Comparison of ENCODE assay signal across 18 cellular contexts in the genomic region with DNA sequence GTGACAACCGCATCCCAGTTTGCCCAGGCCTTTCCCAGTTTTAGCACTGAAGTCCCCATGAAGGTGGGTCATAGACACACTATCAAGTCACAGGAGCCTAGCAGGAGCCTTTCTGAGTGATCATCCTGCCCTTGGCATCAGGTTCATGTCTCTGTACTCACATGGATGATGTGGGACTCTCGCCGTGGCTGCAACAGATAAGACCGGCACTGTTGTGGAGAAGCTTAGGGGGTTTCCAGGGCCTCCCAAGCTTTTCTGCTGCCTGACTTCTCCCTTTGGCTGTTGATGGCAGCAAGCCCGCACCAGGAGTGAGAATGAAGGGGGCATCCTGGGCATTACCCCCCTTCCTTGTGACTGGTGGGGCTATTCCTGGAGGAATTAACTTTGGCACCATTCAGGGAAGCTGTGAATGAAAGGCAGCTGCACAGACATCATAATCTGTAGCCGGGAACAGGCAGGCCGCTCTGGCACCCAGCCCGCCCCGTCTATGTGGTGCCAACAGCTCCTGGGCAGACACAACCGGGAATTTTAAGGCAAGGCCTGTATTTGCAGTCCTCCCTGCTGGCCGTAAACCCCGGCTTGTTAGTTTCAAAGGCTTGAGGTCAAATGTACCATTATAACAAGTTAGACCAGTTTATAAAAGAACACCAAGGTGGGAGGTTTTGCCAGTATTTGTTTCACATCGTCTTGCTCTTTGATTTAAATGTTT.
DNase-seq lines count a peak whose midpoint lies in the region; ATAC-seq and TF ChIP-seq lines count a peak whose summit lies in the region.
"Had no signal": no experiment of that assay in that cellular context is flagged by ENCODE, and none has a peak within 500 bp of the region (broad histone marks: within the 10 kb centered on the region; RNA-seq: fewer than 3 reads in every experiment).

No MANE protein-coding gene starts in this region.

- peak overlapping the region; percentile 3 to 49 (median 14) for H3K27ac ChIP-seq in stomach
- H3K27ac ChIP-seq: epithelial cell of prostate, RWPE1 had no signal

- H3K27me3 ChIP-seq in MG63 (no peaks in the 10 kb centered on the region), stomach (no peaks in the 10 kb centered on the region)

- no peak for TF ChIP-seq POLR2A in stomach (IDR thresholded peaks at IDR 0.05)

- no peak overlapping the region for H3K4me3 ChIP-seq in MG63
- H3K4me3 ChIP-seq in stomach: no peak overlapping the region

- H3K4me3 Mint-ChIP-seq in brain: peak overlapping the region in 1 of 5 experiments; percentile 57
- H3K4me3 Mint-ChIP-seq: activated CD8-positive, alpha-beta T cell treated with anti-CD3 and anti-CD28 coated beads, Interleukin-2, amount 10 ng/mL, durations not matched to agents 7 days and 5 days had no signal

- peaks cover 28% of the 10 kb centered on the region for H3K4me1 Mint-ChIP-seq in brain

- intact Hi-C loops in stomach (cut with DNase I; ENCODE audit: low total_unique reads): no loop called here

- peak overlapping the region in 4 of 5 experiments; percentile 46 to 87 (median 48) for H3K27ac Mint-ChIP-seq in brain
- H3K27ac Mint-ChIP-seq: activated CD8-positive, alpha-beta T cell treated with anti-CD3 and anti-CD28 coated beads, Interleukin-2, amount 10 ng/mL, durations not matched to agents 7 days and 5 days had no signal

- TF ChIP-seq CTCF in brain (conservative IDR thresholded peaks at IDR 0.05): no peak
- no peak for TF ChIP-seq CTCF in stomach (IDR thresholded peaks at IDR 0.05)
- no peak for TF ChIP-seq CTCF in GM20000 (IDR thresholded peaks at IDR 0.05; ENCODE audit: extremely low read depth, missing control alignments)

- no peaks in the 10 kb centered on the region for H3K9me3 Mint-ChIP-seq in brain

- no peaks in the 10 kb centered on the region for H3K36me3 Mint-ChIP-seq in brain
- H3K36me3 Mint-ChIP-seq: CD14-positive monocyte had no signal

- H3K9me3 ChIP-seq in MG63 (no peaks in the 10 kb centered on the region), stomach (no peaks in the 10 kb centered on the region)

- H3K36me3 ChIP-seq in MG63: no peaks in the 10 kb centered on the region
- no peaks in the 10 kb centered on the region for H3K36me3 ChIP-seq in stomach

- no peak for ATAC-seq in HG02973 (IDR thresholded peaks at IDR 0.05; ENCODE audit: unreplicated experiment)
- ATAC-seq: activated CD8-positive, alpha-beta T cell treated with anti-CD3 and anti-CD28 coated beads, Interleukin-2, amount 10 ng/mL, durations not matched to agents 7 days and 5 days had no signal

- 25 to 44% (median 30%) methylated on average over 13 of the region's 13 CpGs for WGBS in stomach, 5 donors

- no peak for TF ChIP-seq EP300 in stomach (IDR thresholded peaks at IDR 0.05)

- H3K27me3 Mint-ChIP-seq in brain: no peaks in the 10 kb centered on the region

- DNase-seq in MG63 (peak; percentile 62), hippocampal formation (lab: John Stamatoyannopoulos, UW) (peak; percentile 15 to 32), stomach (peak; percentile 92), GM20000 (ENCODE audit: low spot score) (no peak), NCI-H510A treated with DMSO at 0.1 percent for 48 hours (lab: John Stamatoyannopoulos, UW) (no peak), NCI-H748 (lab: John Stamatoyannopoulos, UW; ENCODE audit: unreplicated experiment) (no peak)
- DNase-seq: activated CD8-positive, alpha-beta T cell treated with anti-CD3 and anti-CD28 coated beads, Interleukin-2, amount 10 ng/mL, durations not matched to agents 7 days and 5 days; EL; H7; NCI-H526; stimulated activated CD4-positive, alpha-beta T cell treated with anti-CD3 and anti-CD28 coated beads, Interleukin-4, amount 100 ng/mL, for 4 hours; stimulated activated naive CD4-positive, alpha-beta T cell treated with Interleukin-2 at 50 U/mL for 16 hours; T1000 had no signal

- H3K4me1 ChIP-seq in stomach: peaks cover 0 to 23% (median 9%) of the 10 kb centered on the region in 4 donors

Comparison
In these comparisons a context has a peak if more than half of its experiments do, and no peak if none do; other contexts are left out.
1. DNase-seq: peak in MG63 (single experiment), hippocampal formation (2 of 2) and stomach (single experiment); none in GM20000 (single experiment), NCI-H510A treated with DMSO at 0.1 percent for 48 hours (single experiment) and NCI-H748 (single experiment).